ENCODE assay signal across 1 cellular context in genomic region chr10:45004661-45005060, GRCh38.
A peak's percentile ranks its signal among the peaks of the same experiment; 100 is the strongest.
TF ChIP-seq lines count a peak whose summit lies in the region.

No MANE protein-coding gene starts in this region.

TF ChIP-seq in HepG2, 621 proteins besides CTCF, POLR2A, EP300 and RAD21 (continued from another document):
- peak; percentile 14; the same call in 1 of the 2 replicates for TF ChIP-seq SOX5 (CRISPR knock-in tag; IDR thresholded peaks at IDR 0.05; ENCODE audit: borderline replicate concordance)
